In the genomic region with DNA sequence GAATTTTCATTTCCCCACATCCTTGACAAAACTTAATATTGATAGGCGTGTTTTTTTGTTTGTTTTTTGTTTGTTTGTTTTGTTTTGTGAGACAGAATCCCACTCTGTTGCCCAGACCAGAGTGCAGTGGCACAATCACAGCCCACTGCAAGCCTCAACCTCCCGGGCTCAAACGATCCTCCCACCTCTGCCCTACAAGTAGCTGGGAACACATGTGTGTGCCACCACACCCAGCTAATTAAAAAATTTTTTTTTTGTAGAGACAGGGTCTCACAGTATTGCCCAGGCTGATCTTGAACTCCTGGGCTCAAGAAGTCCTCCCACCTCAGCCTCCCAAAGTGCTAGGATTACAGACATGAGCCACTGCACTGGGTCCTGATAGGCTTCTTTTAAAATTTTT, we compare ENCODE assay signal across 2 cellular contexts.
TF ChIP-seq lines count a peak whose summit lies in the region.

No MANE protein-coding gene starts in this region.

TF ChIP-seq in HEK293, 187 proteins besides CTCF, POLR2A, EP300 and RAD21:
- no peak for TF ChIP-seq ZNF146 (tag by site-specific recombination; IDR thresholded peaks at IDR 0.05)
- peak; percentile 53; the same call in 1 of the 2 replicates for TF ChIP-seq ZNF121 (tag by site-specific recombination; IDR thresholded peaks at IDR 0.05)
- no peak for TF ChIP-seq ZNF626 (tag by site-specific recombination; IDR thresholded peaks at IDR 0.05)
- no peak for TF ChIP-seq ZNF701 (tag by site-specific recombination; IDR thresholded peaks at IDR 0.05)
- TF ChIP-seq, protein P1, sequence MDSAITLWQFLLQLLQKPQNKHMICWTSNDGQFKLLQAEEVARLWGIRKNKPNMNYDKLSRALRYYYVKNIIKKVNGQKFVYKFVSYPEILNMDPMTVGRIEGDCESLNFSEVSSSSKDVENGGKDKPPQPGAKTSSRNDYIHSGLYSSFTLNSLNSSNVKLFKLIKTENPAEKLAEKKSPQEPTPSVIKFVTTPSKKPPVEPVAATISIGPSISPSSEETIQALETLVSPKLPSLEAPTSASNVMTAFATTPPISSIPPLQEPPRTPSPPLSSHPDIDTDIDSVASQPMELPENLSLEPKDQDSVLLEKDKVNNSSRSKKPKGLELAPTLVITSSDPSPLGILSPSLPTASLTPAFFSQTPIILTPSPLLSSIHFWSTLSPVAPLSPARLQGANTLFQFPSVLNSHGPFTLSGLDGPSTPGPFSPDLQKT (IDR thresholded peaks at IDR 0.05; ENCODE audit: borderline replicate concordance, low read depth, low read length), result no peak
- TF ChIP-seq ZNF843 (tag by site-specific recombination; IDR thresholded peaks at IDR 0.05), result no peak
TF ChIP-seq in HEK293: peak in this region for 1.

TF ChIP-seq in K562, 482 proteins besides CTCF, POLR2A, EP300 and RAD21:
- TF ChIP-seq, protein P2, sequence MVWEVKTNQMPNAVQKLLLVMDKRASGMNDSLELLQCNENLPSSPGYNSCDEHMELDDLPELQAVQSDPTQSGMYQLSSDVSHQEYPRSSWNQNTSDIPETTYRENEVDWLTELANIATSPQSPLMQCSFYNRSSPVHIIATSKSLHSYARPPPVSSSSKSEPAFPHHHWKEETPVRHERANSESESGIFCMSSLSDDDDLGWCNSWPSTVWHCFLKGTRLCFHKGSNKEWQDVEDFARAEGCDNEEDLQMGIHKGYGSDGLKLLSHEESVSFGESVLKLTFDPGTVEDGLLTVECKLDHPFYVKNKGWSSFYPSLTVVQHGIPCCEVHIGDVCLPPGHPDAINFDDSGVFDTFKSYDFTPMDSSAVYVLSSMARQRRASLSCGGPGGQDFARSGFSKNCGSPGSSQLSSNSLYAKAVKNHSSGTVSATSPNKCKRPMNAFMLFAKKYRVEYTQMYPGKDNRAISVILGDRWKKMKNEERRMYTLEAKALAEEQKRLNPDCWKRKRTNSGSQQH (CRISPR knock-in tag; IDR thresholded peaks at IDR 0.05), result no peak
- TF ChIP-seq, protein P3, sequence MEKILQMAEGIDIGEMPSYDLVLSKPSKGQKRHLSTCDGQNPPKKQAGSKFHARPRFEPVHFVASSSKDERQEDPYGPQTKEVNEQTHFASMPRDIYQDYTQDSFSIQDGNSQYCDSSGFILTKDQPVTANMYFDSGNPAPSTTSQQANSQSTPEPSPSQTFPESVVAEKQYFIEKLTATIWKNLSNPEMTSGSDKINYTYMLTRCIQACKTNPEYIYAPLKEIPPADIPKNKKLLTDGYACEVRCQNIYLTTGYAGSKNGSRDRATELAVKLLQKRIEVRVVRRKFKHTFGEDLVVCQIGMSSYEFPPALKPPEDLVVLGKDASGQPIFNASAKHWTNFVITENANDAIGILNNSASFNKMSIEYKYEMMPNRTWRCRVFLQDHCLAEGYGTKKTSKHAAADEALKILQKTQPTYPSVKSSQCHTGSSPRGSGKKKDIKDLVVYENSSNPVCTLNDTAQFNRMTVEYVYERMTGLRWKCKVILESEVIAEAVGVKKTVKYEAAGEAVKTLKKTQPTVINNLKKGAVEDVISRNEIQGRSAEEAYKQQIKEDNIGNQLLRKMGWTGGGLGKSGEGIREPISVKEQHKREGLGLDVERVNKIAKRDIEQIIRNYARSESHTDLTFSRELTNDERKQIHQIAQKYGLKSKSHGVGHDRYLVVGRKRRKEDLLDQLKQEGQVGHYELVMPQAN (IDR thresholded peaks at IDR 0.05; ENCODE audit: borderline replicate concordance), result no peak
- TF ChIP-seq JUND (IDR thresholded peaks at IDR 0.05; ENCODE audit: borderline replicate concordance, low read depth, low read length) (no peak), JUND (tag; IDR thresholded peaks at IDR 0.05; ENCODE audit: borderline replicate concordance, low read depth, low read length) (no peak), BCOR (IDR thresholded peaks at IDR 0.05) (peak; percentile 41; the same call in 1 of the 2 replicates), ZNF121 (CRISPR knock-in tag; conservative IDR thresholded peaks at IDR 0.05) (peak; percentile 28; the same call in 1 of the 2 replicates)
- TF ChIP-seq, protein P4, sequence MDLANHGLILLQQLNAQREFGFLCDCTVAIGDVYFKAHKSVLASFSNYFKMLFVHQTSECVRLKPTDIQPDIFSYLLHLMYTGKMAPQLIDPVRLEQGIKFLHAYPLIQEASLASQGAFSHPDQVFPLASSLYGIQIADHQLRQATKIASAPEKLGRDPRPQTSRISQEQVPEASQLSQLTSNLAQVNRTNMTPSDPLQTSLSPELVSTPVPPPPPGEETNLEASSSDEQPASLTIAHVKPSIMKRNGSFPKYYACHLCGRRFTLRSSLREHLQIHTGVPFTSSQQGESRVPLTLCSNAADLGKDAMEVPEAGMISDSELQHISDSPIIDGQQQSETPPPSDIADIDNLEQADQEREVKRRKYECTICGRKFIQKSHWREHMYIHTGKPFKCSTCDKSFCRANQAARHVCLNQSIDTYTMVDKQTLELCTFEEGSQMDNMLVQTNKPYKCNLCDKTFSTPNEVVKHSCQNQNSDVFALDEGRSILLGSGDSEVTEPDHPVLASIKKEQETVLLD (IDR thresholded peaks at IDR 0.05), result 0 out of 2 replicates have a peak, but pooled peaks have one; percentile 27
